1 cellular context compared by ENCODE assay signal in genomic region chr17:80599546-80600305, GRCh38.
TF ChIP-seq lines count a peak whose summit lies in the region.

No MANE protein-coding gene starts in this region.

TF ChIP-seq in HepG2, 621 proteins besides CTCF, POLR2A, EP300 and RAD21 (continued from another document and continues in another):
- no peak for TF ChIP-seq ATF2 (CRISPR knock-in tag; IDR thresholded peaks at IDR 0.05)
- TF ChIP-seq ZNF790 (CRISPR knock-in tag; IDR thresholded peaks at IDR 0.05; ENCODE audit: borderline replicate concordance): no peak
- no peak for TF ChIP-seq ZNF24 (IDR thresholded peaks at IDR 0.05)
- 0 out of 2 replicates have a peak, but pooled peaks have one; percentile 35 for TF ChIP-seq ZNF556 (CRISPR knock-in tag; IDR thresholded peaks at IDR 0.05; ENCODE audit: borderline replicate concordance)
- no peak for TF ChIP-seq ZNF737 (CRISPR knock-in tag; IDR thresholded peaks at IDR 0.05; ENCODE audit: borderline replicate concordance)
- no peak for TF ChIP-seq ZKSCAN5 (CRISPR knock-in tag; IDR thresholded peaks at IDR 0.05)
- peak; percentile 81 for TF ChIP-seq PAXIP1 (CRISPR knock-in tag; conservative IDR thresholded peaks at IDR 0.05)
- TF ChIP-seq TCF12 (IDR thresholded peaks at IDR 0.05): no peak
- 0 out of 2 replicates have a peak, but pooled peaks have one; percentile 42 for TF ChIP-seq TCF12 (CRISPR knock-in tag; IDR thresholded peaks at IDR 0.05)
- 0 out of 2 replicates have a peak, but pooled peaks have one; percentile 9 for TF ChIP-seq ZNF619 (CRISPR knock-in tag; IDR thresholded peaks at IDR 0.05)
- TF ChIP-seq RFX1 (IDR thresholded peaks at IDR 0.05): no peak
- no peak for TF ChIP-seq ZNF263 (CRISPR knock-in tag; IDR thresholded peaks at IDR 0.05)
- no peak for TF ChIP-seq ZNF713 (CRISPR knock-in tag; IDR thresholded peaks at IDR 0.05)
- TF ChIP-seq HNF4G (IDR thresholded peaks at IDR 0.05; ENCODE audit: borderline replicate concordance, low read depth, low read length): peak; percentile 90
- TF ChIP-seq HNF4G (CRISPR knock-in tag; IDR thresholded peaks at IDR 0.05; ENCODE audit: borderline replicate concordance, low read depth): peak; percentile 67; the same call in 1 of the 2 replicates
- no peak for TF ChIP-seq AHR (CRISPR knock-in tag; IDR thresholded peaks at IDR 0.05)
- no peak for TF ChIP-seq ZMYM2 (CRISPR knock-in tag; IDR thresholded peaks at IDR 0.05)
- no peak for TF ChIP-seq ZBTB20 (CRISPR knock-in tag; IDR thresholded peaks at IDR 0.05; ENCODE audit: borderline replicate concordance, low read depth)
- peak; percentile 59; the same call in 1 of the 2 replicates for TF ChIP-seq ZNF383 (CRISPR knock-in tag; IDR thresholded peaks at IDR 0.05; ENCODE audit: borderline replicate concordance)
- TF ChIP-seq HOXA3 (CRISPR knock-in tag; IDR thresholded peaks at IDR 0.05): 0 out of 2 replicates have a peak, but pooled peaks have one; percentile 18
- TF ChIP-seq HNF4A (CRISPR knock-in tag; IDR thresholded peaks at IDR 0.05): peak; percentile 93
- peak; percentile 56; the same call in 1 of the 2 replicates for TF ChIP-seq KAT8 (CRISPR knock-in tag; IDR thresholded peaks at IDR 0.05)
- TF ChIP-seq MIER2 (CRISPR knock-in tag; IDR thresholded peaks at IDR 0.05): no peak
- no peak for TF ChIP-seq NRL (CRISPR knock-in tag; IDR thresholded peaks at IDR 0.05; ENCODE audit: borderline replicate concordance)
- no peak for TF ChIP-seq TP53 (CRISPR knock-in tag; conservative IDR thresholded peaks at IDR 0.05)
- TF ChIP-seq HDAC6 (IDR thresholded peaks at IDR 0.05; ENCODE audit: low read depth, low read length): no peak
- TF ChIP-seq ZNF121 (CRISPR knock-in tag; IDR thresholded peaks at IDR 0.05): no peak
- no peak for TF ChIP-seq RARG (CRISPR knock-in tag; IDR thresholded peaks at IDR 0.05; ENCODE audit: low read depth)
- no peak for TF ChIP-seq ZFAT (CRISPR knock-in tag; conservative IDR thresholded peaks at IDR 0.05)
- TF ChIP-seq CREB1 (IDR thresholded peaks at IDR 0.05): no peak
- TF ChIP-seq CREB1 (CRISPR knock-in tag; IDR thresholded peaks at IDR 0.05): no peak
- TF ChIP-seq PTBP1 (IDR thresholded peaks at IDR 0.05; ENCODE audit: low read depth, low read length, poor library complexity, severe bottlenecking): no peak
- peak; percentile 46; the same call in 1 of the 2 replicates for TF ChIP-seq ARID3A (IDR thresholded peaks at IDR 0.05; ENCODE audit: low read depth, low read length)
- TF ChIP-seq ZFX (CRISPR knock-in tag; IDR thresholded peaks at IDR 0.05; ENCODE audit: low read depth): peak; percentile 84
- 0 out of 2 replicates have a peak, but pooled peaks have one; percentile 34 for TF ChIP-seq MED1 (CRISPR knock-in tag; IDR thresholded peaks at IDR 0.05)
- TF ChIP-seq MXD1 (CRISPR knock-in tag; IDR thresholded peaks at IDR 0.05): no peak
- TF ChIP-seq ZHX2 (IDR thresholded peaks at IDR 0.05; ENCODE audit: low read depth): 0 out of 2 replicates have a peak, but pooled peaks have one; percentile 35
- TF ChIP-seq ZHX2 (CRISPR knock-in tag; IDR thresholded peaks at IDR 0.05; ENCODE audit: borderline replicate concordance): no peak
- no peak for TF ChIP-seq KLF15 (CRISPR knock-in tag; IDR thresholded peaks at IDR 0.05; ENCODE audit: borderline replicate concordance)
- TF ChIP-seq ZBTB14 (CRISPR knock-in tag; IDR thresholded peaks at IDR 0.05): no peak
- TF ChIP-seq MED8 (CRISPR knock-in tag; IDR thresholded peaks at IDR 0.05; ENCODE audit: insufficient replicate concordance): no peak
- TF ChIP-seq ZNF543 (CRISPR knock-in tag; IDR thresholded peaks at IDR 0.05): 0 out of 2 replicates have a peak, but pooled peaks have one; percentile 51
- TF ChIP-seq SIN3B (IDR thresholded peaks at IDR 0.05; ENCODE audit: low read length): no peak
- no peak for TF ChIP-seq HHEX (CRISPR knock-in tag; IDR thresholded peaks at IDR 0.05)
- TF ChIP-seq ELF1 (CRISPR knock-in tag; IDR thresholded peaks at IDR 0.05): no peak
- TF ChIP-seq BRF2 (CRISPR knock-in tag; IDR thresholded peaks at IDR 0.05): no peak
- TF ChIP-seq SKI (IDR thresholded peaks at IDR 0.05; ENCODE audit: partially characterized antibody): peak; percentile 48
- TF ChIP-seq NR2F6 (IDR thresholded peaks at IDR 0.05): no peak; the same call in 1 of the 2 replicates
- TF ChIP-seq NR2F6 (CRISPR knock-in tag; IDR thresholded peaks at IDR 0.05): 0 out of 2 replicates have a peak, but pooled peaks have one; percentile 12
- TF ChIP-seq ZBTB46 (CRISPR knock-in tag; IDR thresholded peaks at IDR 0.05; ENCODE audit: borderline replicate concordance): no peak
